1 cellular context compared by ENCODE assay signal in genomic region chr14:21103710-21104447, GRCh38.
TF ChIP-seq lines count a peak whose summit lies in the region.

No MANE protein-coding gene starts in this region.

TF ChIP-seq in K562, 482 proteins besides CTCF, POLR2A, EP300 and RAD21 (continues in another document):
- TF ChIP-seq MBD2 (IDR thresholded peaks at IDR 0.05; ENCODE audit: borderline replicate concordance, low read depth) (peak; percentile 97), PML (IDR thresholded peaks at IDR 0.05; ENCODE audit: low read length) (peak; percentile 35), ZNF57 (CRISPR knock-in tag; IDR thresholded peaks at IDR 0.05) (no peak), ZBTB40 (IDR thresholded peaks at IDR 0.05) (no peak), ZBTB40 (CRISPR knock-in tag; IDR thresholded peaks at IDR 0.05) (0 out of 2 replicates have a peak, but pooled peaks have one; percentile 24), GTF3C2 (IDR thresholded peaks at IDR 0.05; ENCODE audit: borderline replicate concordance, extremely low read depth, insufficient read length) (no peak), C11orf30 (IDR thresholded peaks at IDR 0.05; ENCODE audit: low read depth) (peak; percentile 79), ZNF143 (CRISPR knock-in tag; IDR thresholded peaks at IDR 0.05) (peak; percentile 67; the same call in 1 of the 2 replicates), NFE2 (IDR thresholded peaks at IDR 0.05; ENCODE audit: low read depth) (peak; percentile 26; the same call in 1 of the 2 replicates), ZNF395 (CRISPR knock-in tag; IDR thresholded peaks at IDR 0.05) (peak; percentile 76; the same call in 1 of the 2 replicates), ZNF740 (CRISPR knock-in tag; IDR thresholded peaks at IDR 0.05) (peak; percentile 70; the same call in 1 of the 2 replicates), ZNF740 (tag; IDR thresholded peaks at IDR 0.05) (no peak), THRA (IDR thresholded peaks at IDR 0.05) (no peak), ZNF830 (CRISPR knock-in tag; IDR thresholded peaks at IDR 0.05) (0 out of 2 replicates have a peak, but pooled peaks have one; percentile 25), MLLT1 (IDR thresholded peaks at IDR 0.05) (peak in 1 of 2 experiments; percentile 86; a peak in 2 of 4 replicates), ZFX (CRISPR knock-in tag; IDR thresholded peaks at IDR 0.05) (peak; percentile 84), ZNF586 (CRISPR knock-in tag; conservative IDR thresholded peaks at IDR 0.05) (no peak), PHB (CRISPR knock-in tag; IDR thresholded peaks at IDR 0.05) (no peak), POLR2G (IDR thresholded peaks at IDR 0.05; ENCODE audit: low read depth, low read length) (peak; percentile 93), TAF7 (tag; IDR thresholded peaks at IDR 0.05) (peak; percentile 68), CREB1 (IDR thresholded peaks at IDR 0.05) (peak; percentile 80), CREB1 (CRISPR knock-in tag; IDR thresholded peaks at IDR 0.05) (peak; percentile 79), CBFB (CRISPR knock-in tag; IDR thresholded peaks at IDR 0.05) (peak; percentile 76), ZNF639 (CRISPR knock-in tag; conservative IDR thresholded peaks at IDR 0.05 in 1 of 2, IDR thresholded peaks at IDR 0.05 in 1 of 2) (peak in 1 of 2 experiments; percentile 89; a peak in 2 of 4 replicates), TAF9B (IDR thresholded peaks at IDR 0.05; ENCODE audit: partially characterized antibody) (no peak), NCOR1 (IDR thresholded peaks at IDR 0.05) (peak; percentile 60; the same call in 1 of the 2 replicates), DLX4 (CRISPR knock-in tag; IDR thresholded peaks at IDR 0.05) (no peak), TCF7L2 (IDR thresholded peaks at IDR 0.05; ENCODE audit: low read depth, low read length) (peak; percentile 94), TCF3 (CRISPR knock-in tag; IDR thresholded peaks at IDR 0.05) (peak; percentile 69), MTA3 (IDR thresholded peaks at IDR 0.05; ENCODE audit: borderline replicate concordance) (peak; percentile 81; the same call in 1 of the 2 replicates), E2F1 (CRISPR knock-in tag; IDR thresholded peaks at IDR 0.05) (peak; percentile 95), DPF2 (IDR thresholded peaks at IDR 0.05) (peak; percentile 71; the same call in 1 of the 2 replicates), DEAF1 (CRISPR knock-in tag; IDR thresholded peaks at IDR 0.05) (no peak), NR4A1 (CRISPR knock-in tag; IDR thresholded peaks at IDR 0.05) (no peak), NR4A1 (tag; IDR thresholded peaks at IDR 0.05) (peak; percentile 33; the same call in 1 of the 2 replicates), FOXM1 (IDR thresholded peaks at IDR 0.05; ENCODE audit: low read depth) (0 out of 2 replicates have a peak, but pooled peaks have one; percentile 29), FOXM1 (CRISPR knock-in tag; IDR thresholded peaks at IDR 0.05; ENCODE audit: low read depth) (0 out of 2 replicates have a peak, but pooled peaks have one; percentile 48), ZNF212 (CRISPR knock-in tag; IDR thresholded peaks at IDR 0.05) (no peak)
